ENCODE assay signal across 24 cellular contexts in genomic region chr2:11701206-11701605, GRCh38. TPM values are rescaled to one million over a fixed set of nuclear protein-coding genes. Genes with fewer than 3 reads are reported as not detected.
DNase-seq lines count a peak whose midpoint lies in the region; ATAC-seq and TF ChIP-seq lines count a peak whose summit lies in the region.
"Had no signal": no experiment of that assay in that cellular context is flagged by ENCODE, and none has a peak within 500 bp of the region (broad histone marks: within the 10 kb centered on the region; RNA-seq: fewer than 3 reads in every experiment).

No MANE protein-coding gene starts in this region.

- H4K20me1 ChIP-seq in OCI-LY7 (ENCODE audit: insufficient read depth, low read length) = no peaks in the 10 kb centered on the region

- TF ChIP-seq EP300 in stomach (IDR thresholded peaks at IDR 0.05) = no peak

- no peak overlapping the region for H3K27ac ChIP-seq in OCI-LY7 (ENCODE audit: low read depth, low read length, poor library complexity, severe bottlenecking)
- H3K27ac ChIP-seq in stomach = peak overlapping the region in 3 of 5 donors; percentile 32 to 62 (median 34)
- H3K27ac ChIP-seq: prostate gland had no signal

- no TSS peak for BruUV-seq in OCI-LY7 (replicated peaks; lab: Mats Ljungman, UMichigan)

- no peaks in the 10 kb centered on the region for H3K36me3 ChIP-seq in OCI-LY7 (ENCODE audit: insufficient read depth, low read length)
- no peaks in the 10 kb centered on the region for H3K36me3 ChIP-seq in stomach
- H3K36me3 ChIP-seq: heart right ventricle, prostate gland had no signal

- no peak overlapping the region for H3K4me3 Mint-ChIP-seq in activated CD4-positive, alpha-beta T cell treated with anti-CD3 and anti-CD28 coated beads for 36 hours
- no peak overlapping the region for H3K4me3 Mint-ChIP-seq in activated T-cell treated with anti-CD3 and anti-CD28 coated beads, Interleukin-2, amount 50 U/mL, for 4 hours
- H3K4me3 Mint-ChIP-seq: activated CD4-positive, alpha-beta memory T cell treated with anti-CD3 and anti-CD28 coated beads for 36 hours had no signal

- intact Hi-C loops in activated CD4-positive, alpha-beta T cell treated with anti-CD3 and anti-CD28 coated beads for 36 hours (cut with DNase I, micrococcal nuclease) = no loop called here
- intact Hi-C loops in OCI-LY7 (cut with micrococcal nuclease; ENCODE audit: unreplicated experiment) = no loop called here
- intact Hi-C loops in stomach (cut with DNase I; ENCODE audit: low total_unique reads) = no loop called here

- WGBS in stomach, 5 donors = 83 to 90% (median 90%) methylated on average over 5 of the region's 5 CpGs

- CTCF ChIA-PET in activated CD4-positive, alpha-beta T cell treated with anti-CD3 and anti-CD28 coated beads for 36 hours (lab: Charles Lee) = interaction anchor here (0.6 to 10.7 kb wide), 3 partner anchors 11 to 741 kb away, joined by 3 to 171 read pairs (median 7); no protein-coding TSS in a partner anchor
- CTCF ChIA-PET in OCI-LY7 (lab: Charles Lee; ENCODE audit: unreplicated experiment) = no interaction called here

- H3K9me3 ChIP-seq in OCI-LY7 (ENCODE audit: low read length) (no peaks in the 10 kb centered on the region), stomach (no peaks in the 10 kb centered on the region)
- H3K9me3 ChIP-seq: heart right ventricle, prostate gland had no signal

- TF ChIP-seq CTCF in OCI-LY7 (conservative IDR thresholded peaks at IDR 0.05; ENCODE audit: low read length) = no peak
- no peak for TF ChIP-seq CTCF in stomach (IDR thresholded peaks at IDR 0.05)

- no peaks in the 10 kb centered on the region for H3K4me1 Mint-ChIP-seq in activated CD4-positive, alpha-beta T cell treated with anti-CD3 and anti-CD28 coated beads for 36 hours
- H3K4me1 Mint-ChIP-seq in activated T-cell treated with anti-CD3 and anti-CD28 coated beads, Interleukin-2, amount 50 U/mL, for 4 hours (ENCODE audit: low read depth) = no peaks in the 10 kb centered on the region

- H3K4me1 ChIP-seq in OCI-LY7 (ENCODE audit: insufficient read depth, low read length, poor library complexity, severe bottlenecking) (no peaks in the 10 kb centered on the region), stomach (peaks cover 9 to 26% (median 12%) of the 10 kb centered on the region in 4 donors)
- H3K4me1 ChIP-seq: prostate gland had no signal

- POLR2A ChIA-PET in activated CD4-positive, alpha-beta T cell treated with anti-CD3 and anti-CD28 coated beads for 36 hours (lab: Charles Lee) = no interaction called here
- POLR2A ChIA-PET in OCI-LY7 (lab: Charles Lee) = interaction anchor here (0.5 to 1.4 kb wide), 2 partner anchors 10 to 16 kb away, joined by 4 read pairs; no protein-coding TSS in a partner anchor

- no peaks in the 10 kb centered on the region for H3K27me3 Mint-ChIP-seq in activated CD4-positive, alpha-beta T cell treated with anti-CD3 and anti-CD28 coated beads for 36 hours
- no peaks in the 10 kb centered on the region for H3K27me3 Mint-ChIP-seq in activated T-cell treated with anti-CD3 and anti-CD28 coated beads, Interleukin-2, amount 50 U/mL, for 4 hours (ENCODE audit: low read depth)
- H3K27me3 Mint-ChIP-seq: activated CD4-positive, alpha-beta memory T cell treated with anti-CD3 and anti-CD28 coated beads for 36 hours had no signal

- H3K79me2 ChIP-seq in OCI-LY7 (ENCODE audit: insufficient read depth, low read depth, low read length) = no peaks in the 10 kb centered on the region

- TF ChIP-seq POLR2A in stomach (IDR thresholded peaks at IDR 0.05) = no peak

- no peak overlapping the region for H3K4me3 ChIP-seq in OCI-LY7 (ENCODE audit: low read depth, low read length, poor library complexity, severe bottlenecking)
- no peak overlapping the region for H3K4me3 ChIP-seq in stomach
- H3K4me3 ChIP-seq: heart right ventricle, prostate gland had no signal

- H3K27ac Mint-ChIP-seq in activated CD4-positive, alpha-beta T cell treated with anti-CD3 and anti-CD28 coated beads for 36 hours = no peak overlapping the region
- H3K27ac Mint-ChIP-seq: activated CD4-positive, alpha-beta memory T cell treated with anti-CD3 and anti-CD28 coated beads for 36 hours had no signal

- peak; percentile 17 for ATAC-seq in activated CD4-positive, alpha-beta T cell treated with anti-CD3 and anti-CD28 coated beads for 36 hours
- peak; percentile 85 for ATAC-seq in esophagus mucosa
- no peak for ATAC-seq in activated T-cell treated with anti-CD3 and anti-CD28 coated beads, Interleukin-2, amount 50 U/mL, for 4 hours
- ATAC-seq: Right ventricle myocardium inferior had no signal

- no peaks in the 10 kb centered on the region for H3K9me2 ChIP-seq in OCI-LY7 (ENCODE audit: insufficient read depth, low read length)

- H3K4me2 ChIP-seq in OCI-LY7 (ENCODE audit: low read length) = no peak overlapping the region

- no peaks in the 10 kb centered on the region for H3K36me3 Mint-ChIP-seq in activated CD4-positive, alpha-beta T cell treated with anti-CD3 and anti-CD28 coated beads for 36 hours (ENCODE audit: low read depth)
- H3K36me3 Mint-ChIP-seq in activated T-cell treated with anti-CD3 and anti-CD28 coated beads, Interleukin-2, amount 50 U/mL, for 4 hours (ENCODE audit: insufficient read depth) = no peaks in the 10 kb centered on the region
- H3K36me3 Mint-ChIP-seq: activated CD4-positive, alpha-beta memory T cell treated with anti-CD3 and anti-CD28 coated beads for 36 hours had no signal

- H2AFZ ChIP-seq in OCI-LY7 (ENCODE audit: low read length) = no peak overlapping the region

- DNase-seq in activated CD4-positive, alpha-beta T cell treated with anti-CD3 and anti-CD28 coated beads for 36 hours = no peak
- DNase-seq in activated CD4-positive, alpha-beta T cell treated with anti-CD3 and anti-CD28 coated beads for 1 hour = no peak
- DNase-seq in OCI-LY7 (ENCODE audit: low spot score) (peak; percentile 28), stomach (no peak), NCI-H146 treated with DMSO at 0.1 percent for 48 hours (lab: John Stamatoyannopoulos, UW; ENCODE audit: unreplicated experiment) (no peak), GM03348 (ENCODE audit: low spot score) (no peak)
- DNase-seq in activated T-cell treated with anti-CD3 and anti-CD28 coated beads, Interleukin-2, amount 50 U/mL, for 4 hours = no peak
- DNase-seq: activated CD4-positive, alpha-beta memory T cell treated with anti-CD3 and anti-CD28 coated beads for 36 hours; activated CD4-positive, CD25-positive, alpha-beta regulatory T cell; activated gamma-delta T cell; MM.1S; NCI-H1436; stimulated activated CD4-positive, alpha-beta T cell treated with anti-CD3 and anti-CD28 coated beads, Interleukin-1b, Interleukin-23, amount 100 ng/mL, for 48 hours; substantia nigra; T-helper 9 cell had no signal

- H3K9me3 Mint-ChIP-seq in activated CD4-positive, alpha-beta T cell treated with anti-CD3 and anti-CD28 coated beads for 36 hours (ENCODE audit: low read depth) = peaks cover 3% of the 10 kb centered on the region
- H3K9me3 Mint-ChIP-seq in activated T-cell treated with anti-CD3 and anti-CD28 coated beads, Interleukin-2, amount 50 U/mL, for 4 hours = no peaks in the 10 kb centered on the region
- H3K9me3 Mint-ChIP-seq: activated CD4-positive, alpha-beta memory T cell treated with anti-CD3 and anti-CD28 coated beads for 36 hours had no signal

- H3K27me3 ChIP-seq in stomach = no peaks in the 10 kb centered on the region
- H3K27me3 ChIP-seq: heart right ventricle had no signal

RNA-seq across cellular contexts. Expression of gene NTSR2, which starts 31.2 kb away (rescaled TPM):
- total RNA-seq in activated CD4-positive, alpha-beta T cell treated with anti-CD3 and anti-CD28 coated beads for 36 hours = not detected
- not detected in 2 replicates for total RNA-seq in OCI-LY7 (2014; rRNA removed; shearing (Covaris generic))
- total RNA-seq in OCI-LY7 (2022) = not detected in 2 replicates
- not detected for total RNA-seq in esophagus mucosa
- not detected for total RNA-seq in stomach
- not detected for polyA plus RNA-seq in stomach
- not detected for total RNA-seq in activated T-cell treated with anti-CD3 and anti-CD28 coated beads, Interleukin-2, amount 50 U/mL, for 4 hours
- total RNA-seq: A172; activated CD4-positive, alpha-beta memory T cell treated with anti-CD3 and anti-CD28 coated beads for 36 hours; endothelial cell of umbilical vein; fibroblast of villous mesenchyme; myocyte; Right ventricle myocardium inferior; ureter had no signal
- polyA plus RNA-seq: endothelial cell of umbilical vein had no signal

RNA-seq across cellular contexts. Expression of gene LPIN1, which starts 45.2 kb away (rescaled TPM):
- total RNA-seq in activated CD4-positive, alpha-beta T cell treated with anti-CD3 and anti-CD28 coated beads for 36 hours = 10 to 100 TPM; 40.6 to 42.9 TPM
- 46.6 and 56.9 TPM in 2 replicates for total RNA-seq in OCI-LY7 (2014; rRNA removed; shearing (Covaris generic))
- 65.6 and 70.2 TPM in 2 replicates for total RNA-seq in OCI-LY7 (2022)
- total RNA-seq in esophagus mucosa = 33.6 TPM
- 100 to 1,000 TPM in 1 of 5 donors, 10 to 100 TPM in 4; 11.0 to 152 (median 25.0) TPM for total RNA-seq in stomach
- 10 to 100 TPM in 2 of 3 donors, 1 to 10 TPM in 1; 7.3 to 19.3 (median 15.1) TPM for polyA plus RNA-seq in stomach
- total RNA-seq in activated T-cell treated with anti-CD3 and anti-CD28 coated beads, Interleukin-2, amount 50 U/mL, for 4 hours = 10 to 100 TPM; 30.3 to 40.0 (median 34.1) TPM

Comparison
In these comparisons a context has a peak if more than half of its experiments do, and no peak if none do; other contexts are left out.
1. ATAC-seq: peak in activated CD4-positive, alpha-beta T cell treated with anti-CD3 and anti-CD28 coated beads for 36 hours (single experiment) and esophagus mucosa (single experiment); none in activated T-cell treated with anti-CD3 and anti-CD28 coated beads, Interleukin-2, amount 50 U/mL, for 4 hours (0 of 2).